Comparison of ENCODE assay signal across 23 cellular contexts in the genomic region with DNA sequence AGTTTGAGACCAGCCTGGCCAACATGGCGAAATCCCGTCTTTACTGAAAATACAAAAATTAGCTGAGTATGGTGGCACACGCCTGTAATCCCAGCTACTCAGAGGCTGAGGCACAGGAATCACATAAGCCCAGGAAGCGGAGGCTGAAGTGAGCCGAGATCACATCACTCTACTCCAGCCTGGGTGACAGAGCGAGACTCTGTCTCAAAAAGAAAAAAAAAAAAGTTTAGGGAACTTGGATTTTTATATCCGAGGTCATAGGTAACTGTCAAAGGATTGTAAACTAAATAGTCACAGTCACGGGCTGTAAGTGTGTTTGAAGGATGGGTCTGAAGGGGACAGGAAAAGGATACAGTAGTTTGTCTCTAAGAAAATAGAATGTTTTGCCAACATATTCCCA. TPM values are rescaled to one million over a fixed set of nuclear protein-coding genes. Genes with fewer than 3 reads are reported as not detected.
DNase-seq lines count a peak whose midpoint lies in the region; ATAC-seq, FAIRE-seq and TF ChIP-seq lines count a peak whose summit lies in the region.
"Had no signal": no experiment of that assay in that cellular context is flagged by ENCODE, and none has a peak within 500 bp of the region (broad histone marks: within the 10 kb centered on the region; RNA-seq: fewer than 3 reads in every experiment).

No MANE protein-coding gene starts in this region.

- POLR2A ChIA-PET in K562 (lab: Yijun Ruan, JAX) = no interaction called here

- H3K4me1 Mint-ChIP-seq in progenitor cell of endocrine pancreas (ENCODE audit: low read depth) = no peaks in the 10 kb centered on the region
- H3K4me1 Mint-ChIP-seq: CD4-positive, CD25-positive, alpha-beta regulatory T cell; CD8-positive, alpha-beta memory T cell; IgD-negative memory B cell had no signal

- H3K27me3 Mint-ChIP-seq in progenitor cell of endocrine pancreas = no peaks in the 10 kb centered on the region
- H3K27me3 Mint-ChIP-seq: CD4-positive, CD25-positive, alpha-beta regulatory T cell had no signal

- H3K4me3 Mint-ChIP-seq in progenitor cell of endocrine pancreas (ENCODE audit: low read depth) = no peak overlapping the region
- H3K4me3 Mint-ChIP-seq: CD4-positive, CD25-positive, alpha-beta regulatory T cell; CD8-positive, alpha-beta memory T cell; IgD-negative memory B cell had no signal

- CTCF ChIA-PET in K562 (lab: Yijun Ruan, JAX; ENCODE audit: low intra/inter-chr PET ratio) = no interaction called here

- H4K20me1 ChIP-seq in K562 (replicated peaks; ENCODE audit: control insufficient read depth, insufficient read depth, low read length) = no peaks in the 10 kb centered on the region

- TF ChIP-seq EP300 in K562 (IDR thresholded peaks at IDR 0.05; ENCODE audit: low read length) = no peak

- no peak for FAIRE-seq in K562 (lab: Jason Lieb, UNC)
- FAIRE-seq: A204.1, GM12878, HepG2 had no signal

- no peak for ATAC-seq in K562
- no peak for ATAC-seq in HG03280 (IDR thresholded peaks at IDR 0.05; ENCODE audit: unreplicated experiment)
- ATAC-seq in HG03135 (IDR thresholded peaks at IDR 0.05; ENCODE audit: unreplicated experiment) = no peak
- no peak for ATAC-seq in GM19467 (IDR thresholded peaks at IDR 0.05; ENCODE audit: unreplicated experiment)
- ATAC-seq: GM12878, HepG2 had no signal

- H3K9ac ChIP-seq in K562 (ENCODE audit: insufficient read depth in 1 of 2, low read depth in 2 of 2, low read length in 2 of 2) = no peak overlapping the region
- H3K9ac ChIP-seq: GM23248 had no signal

- no peak for TF ChIP-seq RAD21 in K562 (CRISPR knock-in tag; conservative IDR thresholded peaks at IDR 0.05 in 1 of 2, IDR thresholded peaks at IDR 0.05 in 1 of 2)

- H3K9me3 ChIP-seq in K562 (replicated peaks; ENCODE audit: control insufficient read depth, insufficient read depth, low read depth, low read length) = no peaks in the 10 kb centered on the region
- H3K9me3 ChIP-seq in tibial artery = no peaks in the 10 kb centered on the region
- H3K9me3 ChIP-seq: BE2C had no signal

- intact Hi-C loops in K562 (cut with micrococcal nuclease) = no loop called here
- intact Hi-C loops in tibial artery (cut with DNase I; ENCODE audit: low total_unique reads) = no loop called here

- H3K79me2 ChIP-seq in K562 (ENCODE audit: control insufficient read depth, insufficient read depth, low read length) = no peaks in the 10 kb centered on the region

- TF ChIP-seq CTCF in K562 (IDR thresholded peaks at IDR 0.05 in 2 of 3, conservative IDR thresholded peaks at IDR 0.05 in 1 of 3; ENCODE audit: insufficient read depth in 2 of 3, low read depth in 1 of 3, low read length in 3 of 3) (no peak), coronary artery (IDR thresholded peaks at IDR 0.05) (no peak), progenitor cell of endocrine pancreas (IDR thresholded peaks at IDR 0.05; ENCODE audit: unreplicated experiment) (no peak), tibial artery (IDR thresholded peaks at IDR 0.05) (no peak)

- no peak for TF ChIP-seq POLR2A in K562 (conservative IDR thresholded peaks at IDR 0.05)

- no peaks in the 10 kb centered on the region for H3K9me3 Mint-ChIP-seq in progenitor cell of endocrine pancreas (ENCODE audit: low read depth)
- H3K9me3 Mint-ChIP-seq: CD4-positive, CD25-positive, alpha-beta regulatory T cell; CD8-positive, alpha-beta memory T cell; IgD-negative memory B cell had no signal

- H3K36me3 ChIP-seq in K562 (ENCODE audit: control insufficient read depth, insufficient read depth, low read length) = no peaks in the 10 kb centered on the region
- H3K36me3 ChIP-seq in tibial artery = peaks cover 7 to 27% (median 22%) of the 10 kb centered on the region in 3 donors

- H3K27me3 ChIP-seq in K562 (ENCODE audit: control insufficient read depth in 2 of 2, insufficient read depth in 2 of 2, low read length in 2 of 2) = peaks cover 7 to 17% of the 10 kb centered on the region in 2 experiments
- H3K27me3 ChIP-seq in tibial artery = no peaks in the 10 kb centered on the region
- H3K27me3 ChIP-seq: BE2C had no signal

- H3K27ac ChIP-seq in K562 (ENCODE audit: extremely low read depth, low read depth, low read length) = no peak overlapping the region
- peak overlapping the region; percentile 29 to 51 for H3K27ac ChIP-seq in coronary artery
- peak overlapping the region; percentile 67 to 70 for H3K27ac ChIP-seq in tibial artery
- H3K27ac ChIP-seq: GM23248 had no signal

- DNase-seq in K562 (ENCODE audit: extremely low read depth in 1 of 4, low spot score in 3 of 4) = no peak
- DNase-seq in coronary artery (ENCODE audit: low spot score) = no peak
- DNase-seq in progenitor cell of endocrine pancreas (ENCODE audit: low spot score, unreplicated experiment) = no peak
- no peak for DNase-seq in tibial artery
- DNase-seq: ACHN; BE2C; C1 segment of cervical spinal cord; CD4-positive, CD25-positive, alpha-beta regulatory T cell; CD8-positive, alpha-beta memory T cell; COR-L47; DMS 273 treated with DMSO at 0.1 percent for 48 hours; DMS53; DND-41; EL; GM23248; HCEC 1CT had no signal

- in situ Hi-C loops in K562 (cut with MboI) = no loop called here

- no TSS peak for BruUV-seq in K562 (replicated peaks; lab: Mats Ljungman, UMichigan)

- no peaks in the 10 kb centered on the region for H3K9me1 ChIP-seq in K562 (ENCODE audit: control insufficient read depth, insufficient read depth, low read length)

- WGBS in K562 (ENCODE audit: insufficient coverage, low coverage, missing lambda C conversion rate) = 4% methylated on average over 8 of the region's 8 CpGs

- H3K4me2 ChIP-seq in K562 (ENCODE audit: insufficient read depth, low read length) = no peak overlapping the region

- no peak overlapping the region for H2AFZ ChIP-seq in K562 (ENCODE audit: low read depth, low read length)
- H2AFZ ChIP-seq: GM23248 had no signal

- peaks cover 16% of the 10 kb centered on the region for H3K36me3 Mint-ChIP-seq in progenitor cell of endocrine pancreas (ENCODE audit: insufficient read depth)
- H3K36me3 Mint-ChIP-seq: IgD-negative memory B cell had no signal

- H3K4me3 ChIP-seq in K562 = no peak overlapping the region
- H3K4me3 ChIP-seq in coronary artery = no peak overlapping the region
- H3K4me3 ChIP-seq in tibial artery = no peak overlapping the region
- H3K4me3 ChIP-seq: GM12878, GM23248 had no signal

- H3K4me1 ChIP-seq in K562 (replicated peaks in 1 of 2; ENCODE audit: control insufficient read depth in 2 of 2, insufficient read depth in 2 of 2, low read length in 2 of 2) = no peaks in the 10 kb centered on the region
- peaks cover 0 to 47% (median 9%) of the 10 kb centered on the region in 4 donors for H3K4me1 ChIP-seq in tibial artery
- H3K4me1 ChIP-seq: BE2C had no signal

- H3K27ac Mint-ChIP-seq in progenitor cell of endocrine pancreas = peak overlapping the region; percentile 76
- H3K27ac Mint-ChIP-seq: CD8-positive, alpha-beta memory T cell had no signal

TF ChIP-seq in K562, 482 proteins besides CTCF, POLR2A, EP300 and RAD21:
- TF ChIP-seq TRIM28 (IDR thresholded peaks at IDR 0.05) (no peak), NR2C1 (IDR thresholded peaks at IDR 0.05) (no peak), NR2C1 (tag; IDR thresholded peaks at IDR 0.05) (peak; percentile 35; the same call in 1 of the 2 replicates)

RNA-seq across cellular contexts. Expression of gene REP15, which starts 24.4 kb away (rescaled TPM):
- not detected in 2 replicates for total RNA-seq in K562 (2011; cell fraction: chromatin; rRNA removed; ENCODE audit: low replicate concordance)
- not detected in 2 replicates for total RNA-seq in K562 (2011; cell fraction: nucleolus; rRNA removed)
- total RNA-seq in K562 (2011; cell fraction: nucleoplasm; rRNA removed) = not detected in 2 replicates
- total RNA-seq in K562 (2014; rRNA removed) = not detected in 2 replicates
- total RNA-seq in K562 (2014; rRNA removed; fragmentation: Illumina TruSeq; extraction: Trizol) = not detected in 2 replicates
- total RNA-seq in K562 (2015; rRNA removed; fragmentation: Illumina TruSeq; extraction: Trizol) = not detected in 2 replicates
- total RNA-seq in K562 (2021) = not detected in 2 replicates
- polyA plus RNA-seq in K562 (2011; rRNA removed) = not detected in 2 replicates
- polyA plus RNA-seq in K562 (2011; cell fraction: cytosol; rRNA removed) = not detected in 2 replicates
- polyA plus RNA-seq in K562 (2011; cell fraction: nucleus; rRNA removed) = not detected in 2 replicates
- polyA plus RNA-seq in K562 (2012) = not detected in 2 replicates
- not detected in 2 replicates for polyA plus RNA-seq in K562 (2014; fragmentation: Illumina TruSeq; extraction: Trizol)
- not detected for polyA plus RNA-seq in K562 (2014; fragmentation: Nextera tagmentation; extraction: Ambion mirVana)
- polyA plus RNA-seq in K562 (2014; rRNA removed) = not detected in 2 replicates
- polyA minus RNA-seq in K562 (2011; rRNA and poly(A)+ RNA removed) = not detected in 2 replicates
- polyA minus RNA-seq in K562 (2011; cell fraction: cytosol; rRNA and poly(A)+ RNA removed) = not detected in 2 replicates
- not detected in 2 replicates for polyA minus RNA-seq in K562 (2011; cell fraction: nucleus; rRNA and poly(A)+ RNA removed)
- 2.8 and 3.0 TPM in 2 replicates for total RNA-seq in progenitor cell of endocrine pancreas
- total RNA-seq: CD4-positive, CD25-positive, alpha-beta regulatory T cell; GM12878 had no signal
- polyA plus RNA-seq: CD8-positive, alpha-beta memory T cell; GM12878; IgD-negative memory B cell had no signal

RNA-seq across cellular contexts. Expression of gene MRPS35, which starts 38.8 kb away (rescaled TPM):
- 19.2 and 23.2 TPM in 2 replicates for total RNA-seq in K562 (2011; cell fraction: chromatin; rRNA removed; ENCODE audit: low replicate concordance)
- total RNA-seq in K562 (2011; cell fraction: nucleolus; rRNA removed) = 8.3 and 10.9 TPM in 2 replicates
- 17.0 and 21.3 TPM in 2 replicates for total RNA-seq in K562 (2011; cell fraction: nucleoplasm; rRNA removed)
- total RNA-seq in K562 (2014; rRNA removed) (72.2 and 79.7 TPM in 2 replicates), K562 (2014; rRNA removed; fragmentation: Illumina TruSeq; extraction: Trizol) (120 and 138 TPM in 2 replicates), K562 (2015; rRNA removed; fragmentation: Illumina TruSeq; extraction: Trizol) (102 and 114 TPM in 2 replicates), K562 (2021) (79.0 and 88.8 TPM in 2 replicates), progenitor cell of endocrine pancreas (63.1 and 63.3 TPM in 2 replicates)
- polyA plus RNA-seq in K562 (2011; rRNA removed) (77.0 and 95.6 TPM in 2 replicates), K562 (2014; fragmentation: Illumina TruSeq; extraction: Trizol) (99.3 and 116 TPM in 2 replicates), K562 (2014; fragmentation: Nextera tagmentation; extraction: Ambion mirVana) (100 to 1,000 TPM; 175 to 183 TPM), K562 (2014; rRNA removed) (88.8 and 94.7 TPM in 2 replicates)
- 26.8 and 52.8 TPM in 2 replicates for polyA plus RNA-seq in K562 (2011; cell fraction: cytosol; rRNA removed)
- 17.0 and 29.5 TPM in 2 replicates for polyA plus RNA-seq in K562 (2011; cell fraction: nucleus; rRNA removed)
- 71.7 and 82.1 TPM in 2 replicates for polyA plus RNA-seq in K562 (2012)
- 77.5 and 78.7 TPM in 2 replicates for polyA minus RNA-seq in K562 (2011; rRNA and poly(A)+ RNA removed)
- 43.8 and 60.3 TPM in 2 replicates for polyA minus RNA-seq in K562 (2011; cell fraction: cytosol; rRNA and poly(A)+ RNA removed)
- 6.6 and 18.2 TPM in 2 replicates for polyA minus RNA-seq in K562 (2011; cell fraction: nucleus; rRNA and poly(A)+ RNA removed)
